Comparison of ENCODE assay signal across 12 cellular contexts in genomic region chr19:23991170-23991569, GRCh38.
DNase-seq lines count a peak whose midpoint lies in the region; ATAC-seq and TF ChIP-seq lines count a peak whose summit lies in the region.
"Had no signal": no experiment of that assay in that cellular context is flagged by ENCODE, and none has a peak within 500 bp of the region (broad histone marks: within the 10 kb centered on the region; RNA-seq: fewer than 3 reads in every experiment).

No MANE protein-coding gene starts in this region.

- H3K4me1 Mint-ChIP-seq in nephron progenitor cell = no peaks in the 10 kb centered on the region
- H3K4me1 Mint-ChIP-seq in T-helper 2 cell treated with Interferon-gamma antibody and Interleukin-4, amounts not matched to agents 5 μg/mL and 100 μg/mL, for 36 hours (ENCODE audit: low read depth) = peaks cover 5% of the 10 kb centered on the region

- H3K9ac ChIP-seq in DND-41 (ENCODE audit: low read depth, low read length) = no peak overlapping the region

- no peak overlapping the region for H3K4me3 Mint-ChIP-seq in nephron progenitor cell
- no peak overlapping the region for H3K4me3 Mint-ChIP-seq in T-helper 2 cell treated with Interferon-gamma antibody and Interleukin-4, amounts not matched to agents 5 μg/mL and 100 μg/mL, for 36 hours
- H3K4me3 Mint-ChIP-seq: activated naive CD4-positive, alpha-beta T cell treated with anti-CD3 and anti-CD28 coated beads, Interleukin-2, amount 50 U/mL, for 24 hours had no signal

- H3K4me1 ChIP-seq in DND-41 (ENCODE audit: insufficient read depth, low read length) = peaks cover 20% of the 10 kb centered on the region

- ATAC-seq in DND-41 (ENCODE audit: insufficient read depth, low read depth) = peak; percentile 67; the same call in 2 of the 3 replicates
- ATAC-seq in HG03469 (IDR thresholded peaks at IDR 0.05; ENCODE audit: unreplicated experiment) = no peak
- no peak for ATAC-seq in HG03565 (IDR thresholded peaks at IDR 0.05; ENCODE audit: unreplicated experiment)
- ATAC-seq: Right ventricle myocardium inferior; stimulated activated naive CD8-positive, alpha-beta T cell treated with anti-CD3 and anti-CD28 coated beads, Interleukin-15, Interleukin-2, amounts not matched to agents 100 U/mL and 50 U/mL, for 24 hours had no signal

- H2AFZ ChIP-seq in DND-41 (ENCODE audit: low read depth, low read length) = no peak overlapping the region

- no peak overlapping the region for H3K4me2 ChIP-seq in DND-41 (ENCODE audit: insufficient read depth, low read length)

- H3K27ac Mint-ChIP-seq in nephron progenitor cell = no peak overlapping the region
- no peak overlapping the region for H3K27ac Mint-ChIP-seq in T-helper 2 cell treated with Interferon-gamma antibody and Interleukin-4, amounts not matched to agents 5 μg/mL and 100 μg/mL, for 36 hours
- H3K27ac Mint-ChIP-seq: activated naive CD4-positive, alpha-beta T cell treated with anti-CD3 and anti-CD28 coated beads, Interleukin-2, amount 50 U/mL, for 24 hours had no signal

- H3K9me3 ChIP-seq in DND-41 (ENCODE audit: insufficient read depth, low read length, severe bottlenecking) = peaks cover 14% of the 10 kb centered on the region

- no peaks in the 10 kb centered on the region for H3K27me3 ChIP-seq in DND-41 (ENCODE audit: insufficient read depth, low read length, poor library complexity)

- no peak for TF ChIP-seq CTCF in DND-41 (IDR thresholded peaks at IDR 0.05; ENCODE audit: borderline replicate concordance, extremely low read depth, low read length, poor library complexity, severe bottlenecking)
- TF ChIP-seq CTCF in nephron progenitor cell (IDR thresholded peaks at IDR 0.05) = no peak

- no peak overlapping the region for H3K4me3 ChIP-seq in DND-41 (ENCODE audit: low read depth in 1 of 2, low read length in 2 of 2)

- no peaks in the 10 kb centered on the region for H4K20me1 ChIP-seq in DND-41 (ENCODE audit: insufficient read depth, low read length)

- peaks cover 75% of the 10 kb centered on the region for H3K9me3 Mint-ChIP-seq in nephron progenitor cell
- peaks cover 72% of the 10 kb centered on the region for H3K9me3 Mint-ChIP-seq in T-helper 2 cell treated with Interferon-gamma antibody and Interleukin-4, amounts not matched to agents 5 μg/mL and 100 μg/mL, for 36 hours

- no peaks in the 10 kb centered on the region for H3K36me3 Mint-ChIP-seq in nephron progenitor cell (ENCODE audit: low read depth)
- H3K36me3 Mint-ChIP-seq in T-helper 2 cell treated with Interferon-gamma antibody and Interleukin-4, amounts not matched to agents 5 μg/mL and 100 μg/mL, for 36 hours (ENCODE audit: low read depth) = no peaks in the 10 kb centered on the region

- DNase-seq in DND-41 (peak; percentile 56), NCI-H1048 (lab: John Stamatoyannopoulos, UW) (peak; percentile 12), SHP77 (lab: John Stamatoyannopoulos, UW) (peak; percentile 96 to 97), kidney tubule cell (ENCODE audit: low spot score) (peak; percentile 74), nephron progenitor cell (no peak)
- DNase-seq in T-helper 2 cell treated with Interferon-gamma antibody and Interleukin-4, amounts not matched to agents 5 μg/mL and 100 μg/mL, for 36 hours (ENCODE audit: low spot score) = no peak
- DNase-seq: effector CD4-positive, alpha-beta T cell; stimulated activated naive CD8-positive, alpha-beta T cell treated with anti-CD3 and anti-CD28 coated beads, Interleukin-15, Interleukin-2, amounts not matched to agents 100 U/mL and 50 U/mL, for 24 hours had no signal

- H3K79me2 ChIP-seq in DND-41 (ENCODE audit: insufficient read depth, low read length) = no peaks in the 10 kb centered on the region

- no peaks in the 10 kb centered on the region for H3K27me3 Mint-ChIP-seq in nephron progenitor cell (ENCODE audit: low read depth, poor library complexity)
- H3K27me3 Mint-ChIP-seq in T-helper 2 cell treated with Interferon-gamma antibody and Interleukin-4, amounts not matched to agents 5 μg/mL and 100 μg/mL, for 36 hours (ENCODE audit: low read depth) = no peaks in the 10 kb centered on the region
- H3K27me3 Mint-ChIP-seq: activated naive CD4-positive, alpha-beta T cell treated with anti-CD3 and anti-CD28 coated beads, Interleukin-2, amount 50 U/mL, for 24 hours had no signal

- no peak overlapping the region for H3K27ac ChIP-seq in DND-41 (ENCODE audit: low read length)

- H3K36me3 ChIP-seq in DND-41 (ENCODE audit: insufficient read depth, low read length) = no peaks in the 10 kb centered on the region

Comparison
In these comparisons a context has a peak if more than half of its experiments do, and no peak if none do; other contexts are left out.
1. DNase-seq: peak in DND-41 (single experiment), NCI-H1048 (single experiment), SHP77 (2 of 2) and kidney tubule cell (single experiment); none in nephron progenitor cell (single experiment) and T-helper 2 cell treated with Interferon-gamma antibody and Interleukin-4, amounts not matched to agents 5 μg/mL and 100 μg/mL, for 36 hours (single experiment).